ENCODE assay signal across 8 cellular contexts in the genomic region with DNA sequence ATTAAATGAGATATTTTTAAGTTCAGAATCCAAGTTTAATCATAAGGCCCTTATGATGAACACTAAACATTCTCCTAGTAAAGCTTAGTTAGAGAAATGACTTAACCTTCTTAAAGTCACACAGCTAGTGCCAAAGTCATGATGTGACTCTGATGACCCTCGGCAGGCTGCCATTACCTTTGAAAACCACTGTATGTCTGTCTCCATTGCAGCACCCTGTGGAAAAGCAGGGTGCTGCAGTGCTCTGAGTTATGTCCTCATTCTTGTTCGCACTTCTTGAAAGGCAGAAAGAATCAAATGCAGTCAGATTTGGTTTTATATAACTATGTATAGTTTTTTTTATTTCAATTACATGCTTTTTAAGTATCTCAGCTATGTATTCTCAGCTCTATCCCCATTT.
A peak's percentile ranks its signal among the peaks of the same experiment; 100 is the strongest.
DNase-seq lines count a peak whose midpoint lies in the region; ATAC-seq and TF ChIP-seq lines count a peak whose summit lies in the region.

No MANE protein-coding gene starts in this region.

- no peak overlapping the region for H3K4me3 ChIP-seq in BE2C (ENCODE audit: low read depth, low read length)
- no peak overlapping the region for H3K4me3 ChIP-seq in NB4 (ENCODE audit: low read depth, low read length)

- H3K36me3 ChIP-seq in BE2C = no peaks in the 10 kb centered on the region

- TF ChIP-seq CTCF in BE2C (IDR thresholded peaks at IDR 0.05; ENCODE audit: low read depth, low read length) (peak; percentile 45), NB4 (IDR thresholded peaks at IDR 0.05; ENCODE audit: low read depth, low read length) (no peak)

- TF ChIP-seq POLR2A in NB4 (IDR thresholded peaks at IDR 0.05; ENCODE audit: extremely low read depth, insufficient read length) = no peak
- no peak for TF ChIP-seq POLR2A in erythroblast (IDR thresholded peaks at IDR 0.05; ENCODE audit: low read length)

- no peaks in the 10 kb centered on the region for H3K9me3 ChIP-seq in BE2C

- no peaks in the 10 kb centered on the region for H3K27me3 ChIP-seq in BE2C

- H3K4me1 ChIP-seq in BE2C = no peaks in the 10 kb centered on the region

- DNase-seq in BE2C = peak; percentile 15
- peak; percentile 29 for DNase-seq in NB4 (ENCODE audit: low read depth)
- DNase-seq in erythroblast (lab: John Stamatoyannopoulos, UW) = peak; percentile 11 to 27
- DNase-seq in NCI-H345 (lab: John Stamatoyannopoulos, UW) = no peak
- no peak for DNase-seq in T1000 (lab: John Stamatoyannopoulos, UW)
- no peak for DNase-seq in NCI-H187 (lab: John Stamatoyannopoulos, UW)

- ATAC-seq in GM18511 (IDR thresholded peaks at IDR 0.05; ENCODE audit: unreplicated experiment) (peak; percentile 33), HG03025 (IDR thresholded peaks at IDR 0.05; ENCODE audit: low FRiP score, unreplicated experiment) (no peak)

Comparison
In these comparisons a context has a peak if more than half of its experiments do, and no peak if none do; other contexts are left out.
1. DNase-seq: peak in BE2C (single experiment), NB4 (single experiment) and erythroblast (2 of 2); none in NCI-H345 (single experiment), T1000 (single experiment) and NCI-H187 (0 of 2).